1 cellular context compared by ENCODE assay signal in genomic region chr10:114577133-114577532, GRCh38.
TF ChIP-seq lines count a peak whose summit lies in the region.

No MANE protein-coding gene starts in this region.

TF ChIP-seq in SK-N-SH, 30 proteins besides CTCF, POLR2A, EP300 and RAD21 (continued from another document):
- TF ChIP-seq NFIC (IDR thresholded peaks at IDR 0.05; ENCODE audit: borderline replicate concordance) (peak; percentile 58), RXRA (IDR thresholded peaks at IDR 0.05; ENCODE audit: borderline replicate concordance, low read depth) (no peak)
- TF ChIP-seq, protein P1, sequence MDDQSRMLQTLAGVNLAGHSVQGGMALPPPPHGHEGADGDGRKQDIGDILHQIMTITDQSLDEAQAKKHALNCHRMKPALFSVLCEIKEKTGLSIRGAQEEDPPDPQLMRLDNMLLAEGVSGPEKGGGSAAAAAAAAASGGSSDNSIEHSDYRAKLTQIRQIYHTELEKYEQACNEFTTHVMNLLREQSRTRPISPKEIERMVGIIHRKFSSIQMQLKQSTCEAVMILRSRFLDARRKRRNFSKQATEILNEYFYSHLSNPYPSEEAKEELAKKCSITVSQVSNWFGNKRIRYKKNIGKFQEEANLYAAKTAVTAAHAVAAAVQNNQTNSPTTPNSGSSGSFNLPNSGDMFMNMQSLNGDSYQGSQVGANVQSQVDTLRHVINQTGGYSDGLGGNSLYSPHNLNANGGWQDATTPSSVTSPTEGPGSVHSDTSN (IDR thresholded peaks at IDR 0.05), result 0 out of 2 replicates have a peak, but pooled peaks have one; percentile 42
